Comparison of ENCODE assay signal across 11 cellular contexts in the genomic region with DNA sequence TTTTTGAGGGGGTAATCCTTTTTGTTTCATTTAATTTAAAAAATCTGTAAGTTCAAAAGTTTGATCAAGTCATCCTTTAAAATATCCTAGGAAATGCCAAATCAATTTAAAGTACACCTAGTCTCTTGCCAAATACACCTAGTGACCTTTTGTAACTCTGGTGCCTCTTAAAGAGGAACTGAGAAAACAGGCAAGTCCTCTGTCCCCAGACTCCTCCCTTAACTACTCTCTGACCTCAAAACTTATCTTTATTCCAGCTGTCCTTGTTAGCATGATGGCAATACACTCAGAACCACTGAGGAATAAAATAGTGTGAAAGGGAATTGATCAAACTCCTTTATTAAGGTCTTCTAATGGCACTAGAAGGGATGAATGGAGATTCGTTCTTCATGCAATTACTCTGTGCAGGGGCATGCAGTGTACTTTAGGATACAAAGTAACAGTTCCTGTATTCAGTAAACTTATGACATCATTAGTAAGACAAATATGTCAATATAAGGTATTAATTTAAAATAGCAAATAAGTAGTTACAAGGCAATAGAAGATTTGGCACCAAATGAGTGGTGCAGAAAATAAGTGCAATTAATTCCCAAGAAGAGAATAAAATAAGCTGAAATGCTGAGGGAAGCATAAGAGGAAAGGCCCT.
DNase-seq lines count a peak whose midpoint lies in the region; ATAC-seq and TF ChIP-seq lines count a peak whose summit lies in the region.
"Had no signal": no experiment of that assay in that cellular context is flagged by ENCODE, and none has a peak within 500 bp of the region (broad histone marks: within the 10 kb centered on the region; RNA-seq: fewer than 3 reads in every experiment).

No MANE protein-coding gene starts in this region.

- peak; percentile 88 for ATAC-seq in GM19372 (IDR thresholded peaks at IDR 0.05; ENCODE audit: low read depth, unreplicated experiment)
- peak; percentile 78 for ATAC-seq in HG03039 (IDR thresholded peaks at IDR 0.05; ENCODE audit: unreplicated experiment)
- ATAC-seq: HCT116, Panc1 had no signal

- no peak for TF ChIP-seq CTCF in 22Rv1 (IDR thresholded peaks at IDR 0.05)

- DNase-seq in RPMI8226 (peak; percentile 71), NCI-H187 (lab: John Stamatoyannopoulos, UW) (no peak), NCI-H2171 treated with DMSO at 0.1 percent for 48 hours (lab: John Stamatoyannopoulos, UW) (no peak)
- no peak for DNase-seq in activated effector memory CD4-positive, alpha-beta T cell treated with Interleukin-2 at 50 U/mL for 16 hours
- no peak for DNase-seq in stimulated activated CD4-positive, alpha-beta T cell treated with anti-CD3 and anti-CD28 coated beads, Interleukin-2, amount 100 ng/mL, for 24 hours
- DNase-seq: stimulated activated CD8-positive, alpha-beta memory T cell treated with anti-CD3 and anti-CD28 coated beads, Interleukin-4, amount 100 ng/mL, for 48 hours had no signal

- H3K27ac ChIP-seq in 22Rv1, result peak overlapping the region; percentile 31
